22 cellular contexts compared by ENCODE assay signal in the genomic region with DNA sequence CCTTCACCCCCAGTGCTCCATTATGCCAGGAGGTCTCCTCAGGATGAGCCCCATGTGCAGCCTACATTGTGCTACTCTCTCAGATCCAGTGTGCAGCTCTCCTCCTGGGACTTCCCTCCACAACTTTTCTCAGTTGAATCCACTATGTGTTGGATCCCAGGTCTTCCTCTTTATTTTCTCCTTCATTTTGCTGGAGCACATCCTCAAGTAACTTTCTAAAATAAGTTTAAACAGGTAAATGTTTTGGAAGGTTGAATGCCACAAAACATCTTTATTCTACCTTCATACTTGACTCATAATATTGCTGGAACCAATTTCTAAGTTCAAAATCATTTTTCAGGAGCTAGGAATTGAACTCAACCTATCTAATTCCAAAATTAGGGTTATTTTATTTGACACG. TPM values are rescaled to one million over a fixed set of nuclear protein-coding genes. Genes with fewer than 3 reads are reported as not detected.
"Had no signal": no experiment of that assay in that cellular context is flagged by ENCODE, and none has a peak within 500 bp of the region (broad histone marks: within the 10 kb centered on the region; RNA-seq: fewer than 3 reads in every experiment).

No MANE protein-coding gene starts in this region.

- ATAC-seq: HepG2 had no signal

- DNase-seq: IMR-90, Kasumi-1, MM.1S, NCI-H1092 treated with DMSO at 0.1 percent for 48 hours, NCI-H1436, NCI-H187, NCI-H2029, NCI-H2081 treated with DMSO at 0.1 percent for 48 hours, NCI-H2171, NCI-H226, NCI-H446, NCI-H510A, NCI-H524 treated with DMSO at 0.1 percent for 48 hours, NCI-H69, NCI-H774, RPMI8226, SHP77, SK-N-SH had no signal

- H3K4me2 ChIP-seq: KMS-11, SK-N-SH had no signal

- H3K9ac ChIP-seq: KMS-11, SK-N-SH had no signal

- FAIRE-seq: HepG2, RCC 7860 had no signal

- H3K9me3 ChIP-seq: SK-N-SH had no signal

- H3K27ac ChIP-seq: KMS-11 had no signal

RNA-seq across cellular contexts. Expression of gene C13orf46, which starts 52.1 kb away (rescaled TPM):
- total RNA-seq: HepG2, SK-MEL-5 had no signal
